12 cellular contexts compared by ENCODE assay signal in genomic region chr11:72180892-72181552, GRCh38. TPM values are rescaled to one million over a fixed set of nuclear protein-coding genes. Genes with fewer than 3 reads are reported as not detected.
"Had no signal": no experiment of that assay in that cellular context is flagged by ENCODE, and none has a peak within 500 bp of the region (broad histone marks: within the 10 kb centered on the region; RNA-seq: fewer than 3 reads in every experiment).

No MANE protein-coding gene starts in this region.

RNA-seq across cellular contexts. Expression of gene FOLR1, which starts 10.9 kb away (rescaled TPM):
- total RNA-seq: activated CD4-positive, alpha-beta memory T cell treated with anti-CD3 and anti-CD28 coated beads, Interleukin-2, amount 10 ng/mL, durations not matched to agents 7 days and 5 days; activated CD8-positive, alpha-beta memory T cell treated with anti-CD3 and anti-CD28 coated beads, Interleukin-2, amount 10 ng/mL, durations not matched to agents 7 days and 5 days; activated naive CD8-positive, alpha-beta T cell treated with anti-CD3 and anti-CD28 coated beads for 36 hours; left colon; omental fat pad; T-helper 1 cell treated with Interleukin-12 subunit alpha and Interleukin-12 subunit beta and Interleukin-4 antibody, amounts not matched to agents 30 ng/mL and 1 ng/mL, for 36 hours; thoracic aorta had no signal
- polyA plus RNA-seq: neural cell, psoas muscle had no signal

RNA-seq across cellular contexts. Expression of gene FOLR2, which starts 35.6 kb away (rescaled TPM):
- total RNA-seq: activated CD4-positive, alpha-beta memory T cell treated with anti-CD3 and anti-CD28 coated beads, Interleukin-2, amount 10 ng/mL, durations not matched to agents 7 days and 5 days; activated CD8-positive, alpha-beta memory T cell treated with anti-CD3 and anti-CD28 coated beads, Interleukin-2, amount 10 ng/mL, durations not matched to agents 7 days and 5 days; activated naive CD8-positive, alpha-beta T cell treated with anti-CD3 and anti-CD28 coated beads for 36 hours; endodermal cell; T-helper 1 cell treated with Interleukin-12 subunit alpha and Interleukin-12 subunit beta and Interleukin-4 antibody, amounts not matched to agents 30 ng/mL and 1 ng/mL, for 36 hours had no signal
- polyA plus RNA-seq: neural cell had no signal

RNA-seq across cellular contexts. Expression of gene FOLR3, which starts 45.5 kb away (rescaled TPM):
- total RNA-seq: activated CD4-positive, alpha-beta memory T cell treated with anti-CD3 and anti-CD28 coated beads, Interleukin-2, amount 10 ng/mL, durations not matched to agents 7 days and 5 days; activated CD8-positive, alpha-beta memory T cell treated with anti-CD3 and anti-CD28 coated beads, Interleukin-2, amount 10 ng/mL, durations not matched to agents 7 days and 5 days; activated naive CD8-positive, alpha-beta T cell treated with anti-CD3 and anti-CD28 coated beads for 36 hours; colonic mucosa; endodermal cell; left colon; T-helper 1 cell treated with Interleukin-12 subunit alpha and Interleukin-12 subunit beta and Interleukin-4 antibody, amounts not matched to agents 30 ng/mL and 1 ng/mL, for 36 hours; thoracic aorta; urinary bladder had no signal
- polyA plus RNA-seq: neural cell had no signal
